In the genomic region with DNA sequence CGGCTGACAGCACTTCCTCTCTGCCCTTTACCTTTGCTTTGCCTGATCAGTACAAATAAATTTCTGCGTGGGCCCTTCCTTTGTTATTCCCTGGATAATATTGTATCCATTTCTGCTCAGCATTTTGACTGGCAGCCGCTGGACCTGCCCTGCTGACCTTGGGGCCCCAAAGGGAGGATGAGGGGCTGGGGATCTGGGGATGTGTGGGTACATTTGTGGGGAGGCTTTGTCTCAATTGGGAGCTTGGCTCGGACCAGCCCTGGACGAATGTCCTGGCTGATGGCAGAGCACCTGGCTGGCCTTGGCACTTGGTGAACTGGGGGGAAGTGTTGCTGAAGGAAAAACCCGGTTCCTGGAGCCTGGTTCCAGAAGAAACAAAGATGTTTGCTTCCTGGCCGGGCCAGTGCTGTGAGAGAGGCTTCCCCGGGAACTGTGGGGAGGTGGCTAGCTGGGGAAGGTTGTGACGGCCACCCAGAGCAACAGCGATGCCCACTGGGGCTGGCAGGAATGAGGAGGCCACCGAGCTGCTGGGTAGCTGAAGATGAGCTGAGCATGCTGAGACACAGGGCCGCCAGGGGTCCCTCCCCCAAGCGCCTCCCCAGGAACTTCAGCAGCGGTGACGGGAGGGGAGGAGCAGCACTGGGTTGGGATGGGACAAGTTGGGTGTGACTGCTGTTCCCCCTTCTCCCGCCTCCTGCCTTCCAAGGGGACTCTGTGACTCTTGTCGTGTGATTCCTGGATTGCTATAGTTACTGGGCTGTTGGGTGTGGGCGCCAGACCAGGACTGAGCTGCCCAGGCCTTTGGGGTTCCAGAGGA, we compare ENCODE assay signal across 17 cellular contexts. TPM values are rescaled to one million over a fixed set of nuclear protein-coding genes. Genes with fewer than 3 reads are reported as not detected.
"Had no signal": no experiment of that assay in that cellular context is flagged by ENCODE, and none has a peak within 500 bp of the region (broad histone marks: within the 10 kb centered on the region; RNA-seq: fewer than 3 reads in every experiment).

No MANE protein-coding gene starts in this region.

- H3K4me3 ChIP-seq: adrenal gland, esophagus muscularis mucosa, tibial artery had no signal

- DNase-seq: activated CD4-positive, alpha-beta T cell treated with anti-CD3 and anti-CD28 coated beads for 36 hours; activated CD8-positive, alpha-beta T cell treated with anti-CD3 and anti-CD28 coated beads for 36 hours; activated effector memory CD4-positive, alpha-beta T cell treated with anti-CD3 and anti-CD28 coated beads, Interleukin-2, amount 50 U/mL, for 16 hours; activated T-cell treated with anti-CD3 and anti-CD28 coated beads, Interleukin-2, amount 50 U/mL, for 4 hours; adrenal gland; caudate nucleus; hippocampal formation; posterior cingulate gyrus; stimulated activated CD4-positive, alpha-beta T cell treated with anti-CD3 and anti-CD28 coated beads, Interleukin-4, amount 100 ng/mL, for 1 hour; stimulated activated naive CD4-positive, alpha-beta T cell; T-helper 17 cell; tibial artery; WERI-Rb-1 had no signal

- H3K36me3 Mint-ChIP-seq: activated naive CD4-positive, alpha-beta T cell treated with anti-CD3 and anti-CD28 coated beads, Interleukin-2, amount 50 U/mL, for 24 hours; mesothelial cell of epicardium had no signal

- H3K9me3 Mint-ChIP-seq: activated CD8-positive, alpha-beta T cell treated with anti-CD3 and anti-CD28 coated beads for 36 hours; activated naive CD4-positive, alpha-beta T cell treated with anti-CD3 and anti-CD28 coated beads, Interleukin-2, amount 50 U/mL, for 24 hours; activated T-cell treated with anti-CD3 and anti-CD28 coated beads, Interleukin-2, amount 50 U/mL, for 4 hours; mesothelial cell of epicardium had no signal

- H3K4me3 Mint-ChIP-seq: activated CD4-positive, alpha-beta T cell treated with anti-CD3 and anti-CD28 coated beads for 36 hours; activated CD8-positive, alpha-beta T cell treated with anti-CD3 and anti-CD28 coated beads for 36 hours; activated naive CD4-positive, alpha-beta T cell treated with anti-CD3 and anti-CD28 coated beads, Interleukin-2, amount 50 U/mL, for 24 hours; activated T-cell treated with anti-CD3 and anti-CD28 coated beads, Interleukin-2, amount 50 U/mL, for 4 hours; mesothelial cell of epicardium; T-helper 17 cell had no signal

- H3K36me3 ChIP-seq: adrenal gland, esophagus muscularis mucosa, neutrophil, tibial artery, WERI-Rb-1 had no signal

- ATAC-seq: activated CD4-positive, alpha-beta T cell treated with anti-CD3 and anti-CD28 coated beads for 36 hours; activated CD8-positive, alpha-beta T cell treated with anti-CD3 and anti-CD28 coated beads for 36 hours; activated T-cell treated with anti-CD3 and anti-CD28 coated beads, Interleukin-2, amount 50 U/mL, for 4 hours; T-helper 17 cell had no signal

- H3K27ac Mint-ChIP-seq: activated CD4-positive, alpha-beta T cell treated with anti-CD3 and anti-CD28 coated beads for 36 hours; activated CD8-positive, alpha-beta T cell treated with anti-CD3 and anti-CD28 coated beads for 36 hours; activated naive CD4-positive, alpha-beta T cell treated with anti-CD3 and anti-CD28 coated beads, Interleukin-2, amount 50 U/mL, for 24 hours; mesothelial cell of epicardium had no signal

- H3K27ac ChIP-seq: adrenal gland, esophagus muscularis mucosa, neutrophil, tibial artery, WERI-Rb-1 had no signal

- H3K9me3 ChIP-seq: adrenal gland, esophagus muscularis mucosa, neutrophil, tibial artery had no signal

RNA-seq across cellular contexts. Expression of a gene that starts 8.4 kb away (rescaled TPM):
- total RNA-seq: activated CD4-positive, alpha-beta T cell treated with anti-CD3 and anti-CD28 coated beads for 36 hours; activated CD8-positive, alpha-beta T cell treated with anti-CD3 and anti-CD28 coated beads for 36 hours; activated T-cell treated with anti-CD3 and anti-CD28 coated beads, Interleukin-2, amount 50 U/mL, for 4 hours; T-helper 17 cell had no signal
